9 cellular contexts compared by ENCODE assay signal in genomic region chr17:50129303-50129945, GRCh38. TPM values are rescaled to one million over a fixed set of nuclear protein-coding genes. Genes with fewer than 3 reads are reported as not detected.
A peak's percentile ranks its signal among the peaks of the same experiment; 100 is the strongest.
DNase-seq lines count a peak whose midpoint lies in the region; ATAC-seq and TF ChIP-seq lines count a peak whose summit lies in the region.
"Had no signal": no experiment of that assay in that cellular context is flagged by ENCODE, and none has a peak within 500 bp of the region (broad histone marks: within the 10 kb centered on the region; RNA-seq: fewer than 3 reads in every experiment).

No MANE protein-coding gene starts in this region.

- POLR2A ChIA-PET in PC-9 (lab: Charles Lee; ENCODE audit: unreplicated experiment): no interaction called here

- peak; percentile 5 for DNase-seq in NCI-H1105 treated with DMSO at 0.1 percent for 48 hours (lab: John Stamatoyannopoulos, UW)
- no peak for DNase-seq in NCI-H1105 (lab: John Stamatoyannopoulos, UW)
- DNase-seq in PC-9: no peak
- DNase-seq in left colon: peak in 1 of 2 donors; percentile 42
- DNase-seq in NCI-H2107 (lab: John Stamatoyannopoulos, UW): no peak
- DNase-seq in OCI-M2 (lab: John Stamatoyannopoulos, UW; ENCODE audit: unreplicated experiment): no peak

- H3K36me3 ChIP-seq in PC-9 (ENCODE audit: low read depth) (no peaks in the 10 kb centered on the region), urinary bladder (ENCODE audit: insufficient read depth) (no peaks in the 10 kb centered on the region)

- H2AFZ ChIP-seq in PC-9: no peak overlapping the region

- 2% methylated on average over 52 of the region's 54 CpGs for WGBS in urinary bladder

- H3K4me3 Mint-ChIP-seq in brain: peak overlapping the region; percentile 91 to 100 (median 95)

- CTCF ChIA-PET in PC-9 (lab: Charles Lee): interaction anchor here (0.6 kb wide), 1 partner anchor 35 kb away, joined by 3 read pairs; no protein-coding TSS in a partner anchor

- peaks cover 4% of the 10 kb centered on the region for H3K27me3 Mint-ChIP-seq in brain

- peaks cover 8% of the 10 kb centered on the region for H3K36me3 Mint-ChIP-seq in brain

- H3K4me1 ChIP-seq in PC-9 (replicated peaks; ENCODE audit: insufficient read depth) (peaks cover 9% of the 10 kb centered on the region; the same call in 1 of the 2 replicates), urinary bladder (ENCODE audit: insufficient read depth) (no peaks in the 10 kb centered on the region)

- H3K9me3 ChIP-seq in PC-9 (ENCODE audit: insufficient read depth, low read depth): no peaks in the 10 kb centered on the region

- H3K9me3 Mint-ChIP-seq in brain: no peaks in the 10 kb centered on the region

- H3K4me3 ChIP-seq in PC-9 (no peak overlapping the region), urinary bladder (ENCODE audit: low read depth, low read length) (peak overlapping the region; percentile 62)

- no peaks in the 10 kb centered on the region for H3K79me2 ChIP-seq in PC-9 (ENCODE audit: low read depth)

- H3F3A ChIP-seq in PC-9 (ENCODE audit: insufficient read depth, low read depth): peaks cover 20% of the 10 kb centered on the region; the same call in 1 of the 2 replicates

- ATAC-seq in left colon: peak; percentile 39

- H3K9me2 ChIP-seq in PC-9 (ENCODE audit: insufficient read depth): no peaks in the 10 kb centered on the region

- peak overlapping the region in 4 of 5 experiments; percentile 98 to 99 (median 98) for H3K27ac Mint-ChIP-seq in brain

- H3K27me3 ChIP-seq in PC-9 (ENCODE audit: insufficient read depth, low read depth): peaks cover 28% of the 10 kb centered on the region

- H3K4me1 Mint-ChIP-seq in brain: peaks cover 72% of the 10 kb centered on the region

- no peaks in the 10 kb centered on the region for H4K20me1 ChIP-seq in PC-9 (ENCODE audit: insufficient read depth)

- intact Hi-C loops in PC-9 (cut with micrococcal nuclease; ENCODE audit: unreplicated experiment): no loop called here
- intact Hi-C loops in left colon (cut with DNase I, micrococcal nuclease): no loop called here

- H3K4me2 ChIP-seq in PC-9: peak overlapping the region; percentile 26

- H3K27ac ChIP-seq in PC-9 (no peak overlapping the region), urinary bladder (ENCODE audit: low read depth) (no peak overlapping the region)
- H3K27ac ChIP-seq: C4-2B had no signal

- no peak for TF ChIP-seq CTCF in PC-9 (conservative IDR thresholded peaks at IDR 0.05)
- TF ChIP-seq CTCF in brain (conservative IDR thresholded peaks at IDR 0.05): no peak

- no TSS peak for BruUV-seq in PC-9 (replicated peaks; lab: Mats Ljungman, UMichigan)

RNA-seq across cellular contexts. Expression of gene SAMD14, which starts 0.5 kb away (rescaled TPM):
- total RNA-seq in PC-9 (2021) (0.17 and 0.73 TPM in 2 replicates), left colon (under 1 TPM; 0.70 to 0.92 TPM), urinary bladder (2.2 TPM)
- polyA plus RNA-seq in brain (ENCODE audit: insufficient read depth, low read depth, low replicate concordance) (24.4 TPM), urinary bladder (3.7 TPM)

RNA-seq across cellular contexts. Expression of gene PPP1R9B, which starts 21.1 kb away (rescaled TPM):
- total RNA-seq in PC-9 (2021): 34.0 and 35.8 TPM in 2 replicates
- polyA plus RNA-seq in brain (ENCODE audit: insufficient read depth, low read depth, low replicate concordance): 53.1 TPM
- 10 to 100 TPM; 30.6 to 34.3 TPM for total RNA-seq in left colon
- 16.6 TPM for total RNA-seq in urinary bladder
- polyA plus RNA-seq in urinary bladder: 29.6 TPM

RNA-seq across cellular contexts. Expression of gene PDK2, which starts 34.3 kb away (rescaled TPM):
- 38.6 and 58.7 TPM in 2 replicates for total RNA-seq in PC-9 (2021)
- 80.8 TPM for polyA plus RNA-seq in brain (ENCODE audit: insufficient read depth, low read depth, low replicate concordance)
- total RNA-seq in left colon: 10 to 100 TPM; 59.5 to 71.4 TPM
- total RNA-seq in urinary bladder: 15.9 TPM
- 55.0 TPM for polyA plus RNA-seq in urinary bladder

RNA-seq across cellular contexts. Expression of gene SGCA, which starts 36.4 kb away (rescaled TPM):
- total RNA-seq in PC-9 (2021) (not detected in 2 replicates), left colon (1 to 10 TPM in 1 of 2 donors, under 1 TPM in 1; 0.31 to 4.7 TPM), urinary bladder (15.4 TPM)
- polyA plus RNA-seq in brain (ENCODE audit: insufficient read depth, low read depth, low replicate concordance) (1.6 TPM), urinary bladder (89.1 TPM)
